20 cellular contexts compared by ENCODE assay signal in genomic region chr22:43541022-43541421, GRCh38.
"Had no signal": no experiment of that assay in that cellular context is flagged by ENCODE, and none has a peak within 500 bp of the region (broad histone marks: within the 10 kb centered on the region; RNA-seq: fewer than 3 reads in every experiment).

No MANE protein-coding gene starts in this region.

- H3K4me1 Mint-ChIP-seq: immature natural killer cell, memory B cell, mesothelial cell of epicardium, naive B cell had no signal

- H3K27ac Mint-ChIP-seq: immature natural killer cell; memory B cell; mesothelial cell of epicardium; naive B cell; naive thymus-derived CD4-positive, alpha-beta T cell had no signal

- H3K9me3 Mint-ChIP-seq: immature natural killer cell, memory B cell, mesothelial cell of epicardium had no signal

- ATAC-seq: left cardiac atrium; left colon; left lobe of liver; left lung; left ventricle myocardium superior; lower lobe of right lung; mucosa of descending colon; naive thymus-derived CD4-positive, alpha-beta T cell had no signal

- H3K4me3 Mint-ChIP-seq: immature natural killer cell; memory B cell; mesothelial cell of epicardium; naive B cell; naive thymus-derived CD4-positive, alpha-beta T cell had no signal

- H3K36me3 Mint-ChIP-seq: immature natural killer cell; mesothelial cell of epicardium; naive B cell; naive thymus-derived CD4-positive, alpha-beta T cell had no signal

- DNase-seq: hippocampal formation; hypothalamus; immature natural killer cell; kidney; kidney glomerular epithelial cell; left cardiac atrium; left colon; left lung; left ventricle myocardium inferior; left ventricle myocardium superior; lower lobe of right lung; mammary epithelial cell; mesenchymal stem cell; midbrain; mucosa of descending colon; naive B cell; naive thymus-derived CD4-positive, alpha-beta T cell had no signal
